ENCODE assay signal across 6 cellular contexts in the genomic region with DNA sequence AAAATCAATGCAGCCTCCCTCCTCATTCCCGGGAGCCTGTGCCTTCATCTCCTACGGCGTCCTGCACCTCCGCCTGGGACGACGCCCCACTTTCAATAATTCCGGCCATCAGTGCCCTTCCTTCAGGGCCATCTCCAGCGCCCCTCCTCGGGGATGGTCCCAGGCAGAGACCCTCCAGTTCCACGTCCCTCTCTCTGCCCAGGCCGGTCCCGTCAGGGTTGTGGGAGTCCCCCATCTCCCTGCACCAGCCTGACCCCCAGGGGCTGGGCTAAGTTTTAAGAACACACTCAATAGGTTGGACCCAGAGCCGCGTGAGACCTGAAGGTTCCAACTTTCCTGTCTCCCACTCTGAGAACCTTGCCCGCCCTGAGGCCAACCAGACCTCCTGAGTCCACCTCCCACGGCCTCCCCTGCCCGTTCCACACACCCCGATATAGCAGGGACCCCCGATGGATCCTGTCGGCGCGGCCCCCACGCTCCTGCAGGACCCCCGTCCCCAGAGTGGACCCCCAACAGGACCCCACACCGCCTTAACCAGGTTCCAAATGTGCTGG. TPM values are rescaled to one million over a fixed set of nuclear protein-coding genes. Genes with fewer than 3 reads are reported as not detected.
DNase-seq lines count a peak whose midpoint lies in the region; ATAC-seq and TF ChIP-seq lines count a peak whose summit lies in the region.

No MANE protein-coding gene starts in this region.

- POLR2A ChIA-PET in activated CD4-positive, alpha-beta T cell treated with anti-CD3 and anti-CD28 coated beads for 36 hours (lab: Charles Lee): interaction anchor here (0.6 kb wide), 1 partner anchor 14 kb away, joined by 6 read pairs; no protein-coding TSS in a partner anchor

- peaks cover 4% of the 10 kb centered on the region for H3K9me3 Mint-ChIP-seq in activated CD4-positive, alpha-beta T cell treated with anti-CD3 and anti-CD28 coated beads for 36 hours (ENCODE audit: low read depth)
- no peaks in the 10 kb centered on the region for H3K9me3 Mint-ChIP-seq in stimulated activated naive B cell treated with anti-CD40 and anti-IgM and Interleukin-4, amounts not matched to agents 10 μg/mL and 1 μg/mL and 100 μg/mL, for 72 hours

- TF ChIP-seq CTCF in fibroblast of the aortic adventitia (IDR thresholded peaks at IDR 0.05; ENCODE audit: insufficient read depth, low read length): no peak

- peaks cover 30% of the 10 kb centered on the region for H3K4me1 Mint-ChIP-seq in activated CD4-positive, alpha-beta T cell treated with anti-CD3 and anti-CD28 coated beads for 36 hours
- H3K4me1 Mint-ChIP-seq in stimulated activated naive B cell treated with anti-CD40 and anti-IgM and Interleukin-4, amounts not matched to agents 10 μg/mL and 1 μg/mL and 100 μg/mL, for 72 hours: peaks cover 23 to 31% of the 10 kb centered on the region in 2 donors

- H3K4me3 ChIP-seq in fibroblast of the aortic adventitia (ENCODE audit: low read depth, low read length): peak overlapping the region; percentile 96

- DNase-seq in activated CD4-positive, alpha-beta T cell treated with anti-CD3 and anti-CD28 coated beads for 36 hours: no peak
- DNase-seq in activated CD4-positive, alpha-beta T cell treated with anti-CD3 and anti-CD28 coated beads for 1 hour: no peak
- DNase-seq in fibroblast of the aortic adventitia (ENCODE audit: low read depth) (peak; percentile 10), NCI-H1092 treated with DMSO at 0.1 percent for 48 hours (lab: John Stamatoyannopoulos, UW) (no peak), germinal center (ENCODE audit: low spot score) (no peak)
- no peak for DNase-seq in stimulated activated naive B cell treated with anti-CD40 and anti-IgM and Interleukin-4, amounts not matched to agents 10 μg/mL and 1 μg/mL and 100 μg/mL, for 72 hours

- H3K27me3 Mint-ChIP-seq in activated CD4-positive, alpha-beta T cell treated with anti-CD3 and anti-CD28 coated beads for 36 hours: no peaks in the 10 kb centered on the region
- H3K27me3 Mint-ChIP-seq in stimulated activated naive B cell treated with anti-CD40 and anti-IgM and Interleukin-4, amounts not matched to agents 10 μg/mL and 1 μg/mL and 100 μg/mL, for 72 hours: peaks cover 0 to 5% of the 10 kb centered on the region in 2 donors

- peak overlapping the region; percentile 95 for H3K27ac Mint-ChIP-seq in activated CD4-positive, alpha-beta T cell treated with anti-CD3 and anti-CD28 coated beads for 36 hours
- H3K27ac Mint-ChIP-seq in stimulated activated naive B cell treated with anti-CD40 and anti-IgM and Interleukin-4, amounts not matched to agents 10 μg/mL and 1 μg/mL and 100 μg/mL, for 72 hours: peak overlapping the region; percentile 99

- H3K4me3 Mint-ChIP-seq in activated CD4-positive, alpha-beta T cell treated with anti-CD3 and anti-CD28 coated beads for 36 hours: peak overlapping the region; percentile 93
- peak overlapping the region; percentile 95 to 99 for H3K4me3 Mint-ChIP-seq in stimulated activated naive B cell treated with anti-CD40 and anti-IgM and Interleukin-4, amounts not matched to agents 10 μg/mL and 1 μg/mL and 100 μg/mL, for 72 hours

- intact Hi-C loops in activated CD4-positive, alpha-beta T cell treated with anti-CD3 and anti-CD28 coated beads for 36 hours (cut with DNase I, micrococcal nuclease): loop anchor here (1.0 to 2.0 kb wide), 12 partner anchors 37 to 501 kb away; a partner anchor contains a TSS

- ATAC-seq in activated CD4-positive, alpha-beta T cell treated with anti-CD3 and anti-CD28 coated beads for 36 hours: no peak
- ATAC-seq in stimulated activated naive B cell treated with anti-CD40 and anti-IgM and Interleukin-4, amounts not matched to agents 10 μg/mL and 1 μg/mL and 100 μg/mL, for 72 hours (replicated peaks): no peak

- H3K36me3 Mint-ChIP-seq in activated CD4-positive, alpha-beta T cell treated with anti-CD3 and anti-CD28 coated beads for 36 hours (ENCODE audit: low read depth): peaks cover 12% of the 10 kb centered on the region
- peaks cover 10 to 15% of the 10 kb centered on the region in 2 donors for H3K36me3 Mint-ChIP-seq in stimulated activated naive B cell treated with anti-CD40 and anti-IgM and Interleukin-4, amounts not matched to agents 10 μg/mL and 1 μg/mL and 100 μg/mL, for 72 hours

- CTCF ChIA-PET in activated CD4-positive, alpha-beta T cell treated with anti-CD3 and anti-CD28 coated beads for 36 hours (lab: Charles Lee): interaction anchor here (0.6 kb wide), 1 partner anchor 75 kb away, joined by 4 read pairs; no protein-coding TSS in a partner anchor

RNA-seq across cellular contexts. Expression of a gene that starts 0.6 kb away (rescaled TPM):
- 10 to 100 TPM; 26.8 to 31.9 TPM for total RNA-seq in activated CD4-positive, alpha-beta T cell treated with anti-CD3 and anti-CD28 coated beads for 36 hours
- 6.7 and 9.3 TPM in 2 replicates for total RNA-seq in fibroblast of the aortic adventitia (ENCODE audit: low replicate concordance)

RNA-seq across cellular contexts. Expression of a gene that starts 32.4 kb away (rescaled TPM):
- total RNA-seq in activated CD4-positive, alpha-beta T cell treated with anti-CD3 and anti-CD28 coated beads for 36 hours: 1 to 10 TPM; 1.9 to 2.1 TPM
- total RNA-seq in fibroblast of the aortic adventitia (ENCODE audit: low replicate concordance): 0.27 TPM in 1 of 2 replicates, not detected in the other

RNA-seq across cellular contexts. Expression of a gene that starts 54.3 kb away (rescaled TPM):
- total RNA-seq in activated CD4-positive, alpha-beta T cell treated with anti-CD3 and anti-CD28 coated beads for 36 hours: 10 to 100 TPM; 19.5 to 25.3 TPM
- total RNA-seq in fibroblast of the aortic adventitia (ENCODE audit: low replicate concordance): 3.5 and 13.8 TPM in 2 replicates

RNA-seq across cellular contexts. Expression of a gene that starts 54.4 kb away (rescaled TPM):
- total RNA-seq in activated CD4-positive, alpha-beta T cell treated with anti-CD3 and anti-CD28 coated beads for 36 hours: 10 to 100 TPM; 56.2 to 68.5 TPM
- 38.0 and 61.2 TPM in 2 replicates for total RNA-seq in fibroblast of the aortic adventitia (ENCODE audit: low replicate concordance)
